24 cellular contexts compared by ENCODE assay signal in the genomic region with DNA sequence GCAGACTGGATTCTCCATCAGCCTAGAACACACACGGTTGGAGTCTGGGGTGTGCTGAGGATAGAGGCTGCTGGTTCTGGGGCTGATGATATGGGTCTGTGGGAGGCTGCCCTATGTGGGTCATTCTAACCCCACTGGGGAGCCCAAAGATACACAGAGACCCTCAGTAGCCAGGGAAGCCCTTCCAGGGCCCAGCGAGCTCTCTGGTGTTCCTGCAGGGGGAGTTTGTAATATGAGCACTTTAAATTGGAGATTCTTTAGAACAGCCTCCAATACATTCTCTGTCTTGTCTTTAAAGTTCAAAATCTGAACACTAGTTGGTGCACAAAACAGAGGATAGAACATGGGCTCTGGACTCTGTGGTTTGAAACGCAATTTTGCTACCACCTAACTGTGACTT. TPM values are rescaled to one million over a fixed set of nuclear protein-coding genes. Genes with fewer than 3 reads are reported as not detected.
"Had no signal": no experiment of that assay in that cellular context is flagged by ENCODE, and none has a peak within 500 bp of the region (broad histone marks: within the 10 kb centered on the region; RNA-seq: fewer than 3 reads in every experiment).

No MANE protein-coding gene starts in this region.

- H3K27me3 Mint-ChIP-seq: activated CD4-positive, alpha-beta T cell treated with anti-CD3 and anti-CD28 coated beads, Interleukin-2, amount 10 ng/mL, durations not matched to agents 24 days and 14 days; activated naive CD4-positive, alpha-beta T cell treated with anti-CD3 and anti-CD28 coated beads, Interleukin-2, amount 10 ng/mL, durations not matched to agents 7 days and 5 days; activated naive CD8-positive, alpha-beta T cell treated with anti-CD3 and anti-CD28 coated beads, Interleukin-2, amount 50 U/mL, for 24 hours; activated T-cell treated with anti-CD3 and anti-CD28 coated beads, Interleukin-2, amount 50 U/mL, for 24 hours; central memory CD8-positive, alpha-beta T cell; naive thymus-derived CD4-positive, alpha-beta T cell; stimulated activated memory B cell treated with anti-CD40 and anti-IgM and Interleukin-4, amounts not matched to agents 10 μg/mL and 1 μg/mL and 100 μg/mL, for 72 hours had no signal

- H3K4me3 Mint-ChIP-seq: activated CD4-positive, alpha-beta T cell treated with anti-CD3 and anti-CD28 coated beads, Interleukin-2, amount 10 ng/mL, durations not matched to agents 24 days and 14 days; activated CD8-positive, alpha-beta T cell treated with anti-CD3 and anti-CD28 coated beads, Interleukin-2, amount 10 ng/mL, durations not matched to agents 7 days and 5 days; activated naive CD4-positive, alpha-beta T cell treated with anti-CD3 and anti-CD28 coated beads, Interleukin-2, amount 10 ng/mL, durations not matched to agents 7 days and 5 days; activated naive CD8-positive, alpha-beta T cell treated with anti-CD3 and anti-CD28 coated beads, Interleukin-2, amount 50 U/mL, for 24 hours; activated T-cell treated with anti-CD3 and anti-CD28 coated beads, Interleukin-2, amount 50 U/mL, for 24 hours; central memory CD8-positive, alpha-beta T cell; naive thymus-derived CD4-positive, alpha-beta T cell; stimulated activated memory B cell treated with anti-CD40 and anti-IgM and Interleukin-4, amounts not matched to agents 10 μg/mL and 1 μg/mL and 100 μg/mL, for 72 hours had no signal

- H3K27me3 ChIP-seq: esophagus muscularis mucosa, hepatocyte, ovary, sigmoid colon, spleen had no signal

- DNase-seq: activated CD4-positive, alpha-beta T cell treated with anti-CD3 and anti-CD28 coated beads, Interleukin-2, amount 10 ng/mL, durations not matched to agents 24 days and 14 days; activated CD8-positive, alpha-beta T cell treated with anti-CD3 and anti-CD28 coated beads, Interleukin-2, amount 10 ng/mL, durations not matched to agents 7 days and 5 days; activated naive CD4-positive, alpha-beta T cell treated with anti-CD3 and anti-CD28 coated beads, Interleukin-2, amount 10 ng/mL, durations not matched to agents 7 days and 5 days; activated naive CD8-positive, alpha-beta T cell treated with anti-CD3 and anti-CD28 coated beads, Interleukin-2, amount 50 U/mL, for 24 hours; activated T-cell treated with anti-CD3 and anti-CD28 coated beads, Interleukin-2, amount 50 U/mL, for 24 hours; anterior cingulate cortex; effector CD4-positive, alpha-beta T cell; left cardiac atrium; mesenchymal stem cell; mucosa of descending colon; naive thymus-derived CD4-positive, alpha-beta T cell; ovary; sigmoid colon; spleen; stimulated activated CD4-positive, alpha-beta T cell treated with anti-CD3 and anti-CD28 coated beads, Interleukin-4, amount 100 ng/mL, for 4 hours had no signal

- H3K9me3 Mint-ChIP-seq: activated CD4-positive, alpha-beta T cell treated with anti-CD3 and anti-CD28 coated beads, Interleukin-2, amount 10 ng/mL, durations not matched to agents 24 days and 14 days; activated naive CD4-positive, alpha-beta T cell treated with anti-CD3 and anti-CD28 coated beads, Interleukin-2, amount 10 ng/mL, durations not matched to agents 7 days and 5 days; activated naive CD8-positive, alpha-beta T cell treated with anti-CD3 and anti-CD28 coated beads, Interleukin-2, amount 50 U/mL, for 24 hours; activated T-cell treated with anti-CD3 and anti-CD28 coated beads, Interleukin-2, amount 50 U/mL, for 24 hours; activated T-helper 2 cell treated with anti-CD3 and anti-CD28 coated beads, Interferon-gamma antibody, Interleukin-2, Interleukin-4, amounts not matched to agents 10 μg/mL and 5 μg/mL and 100 μg/mL, durations not matched to agents 14 hours and 24 hours and 36 hours; central memory CD8-positive, alpha-beta T cell; stimulated activated memory B cell treated with anti-CD40 and anti-IgM and Interleukin-4, amounts not matched to agents 10 μg/mL and 1 μg/mL and 100 μg/mL, for 72 hours had no signal

- H3K4me1 ChIP-seq: sigmoid colon, spleen had no signal

- H3K27ac ChIP-seq: esophagus muscularis mucosa, hepatocyte, ovary, sigmoid colon, spleen had no signal

- H3K4me2 ChIP-seq: hepatocyte had no signal

- H3K27ac Mint-ChIP-seq: activated CD4-positive, alpha-beta T cell treated with anti-CD3 and anti-CD28 coated beads, Interleukin-2, amount 10 ng/mL, durations not matched to agents 24 days and 14 days; activated CD8-positive, alpha-beta T cell treated with anti-CD3 and anti-CD28 coated beads, Interleukin-2, amount 10 ng/mL, durations not matched to agents 7 days and 5 days; activated naive CD4-positive, alpha-beta T cell treated with anti-CD3 and anti-CD28 coated beads, Interleukin-2, amount 10 ng/mL, durations not matched to agents 7 days and 5 days; activated naive CD8-positive, alpha-beta T cell treated with anti-CD3 and anti-CD28 coated beads, Interleukin-2, amount 50 U/mL, for 24 hours; activated T-cell treated with anti-CD3 and anti-CD28 coated beads, Interleukin-2, amount 50 U/mL, for 24 hours; activated T-helper 2 cell treated with anti-CD3 and anti-CD28 coated beads, Interferon-gamma antibody, Interleukin-2, Interleukin-4, amounts not matched to agents 10 μg/mL and 5 μg/mL and 100 μg/mL, durations not matched to agents 14 hours and 24 hours and 36 hours; stimulated activated memory B cell treated with anti-CD40 and anti-IgM and Interleukin-4, amounts not matched to agents 10 μg/mL and 1 μg/mL and 100 μg/mL, for 72 hours had no signal

- H3K4me1 Mint-ChIP-seq: activated naive CD4-positive, alpha-beta T cell treated with anti-CD3 and anti-CD28 coated beads, Interleukin-2, amount 10 ng/mL, durations not matched to agents 7 days and 5 days; central memory CD8-positive, alpha-beta T cell; naive thymus-derived CD4-positive, alpha-beta T cell; stimulated activated memory B cell treated with anti-CD40 and anti-IgM and Interleukin-4, amounts not matched to agents 10 μg/mL and 1 μg/mL and 100 μg/mL, for 72 hours had no signal

- ATAC-seq: activated CD8-positive, alpha-beta T cell treated with anti-CD3 and anti-CD28 coated beads, Interleukin-2, amount 10 ng/mL, durations not matched to agents 7 days and 5 days; activated naive CD8-positive, alpha-beta T cell treated with anti-CD3 and anti-CD28 coated beads, Interleukin-2, amount 50 U/mL, for 24 hours; mucosa of descending colon; naive thymus-derived CD4-positive, alpha-beta T cell; stimulated activated memory B cell treated with anti-CD40 and anti-IgM and Interleukin-4, amounts not matched to agents 10 μg/mL and 1 μg/mL and 100 μg/mL, for 72 hours had no signal

- H3K36me3 ChIP-seq: ovary had no signal

- H3K79me2 ChIP-seq: hepatocyte had no signal

- H3K9me3 ChIP-seq: esophagus muscularis mucosa, mucosa of descending colon, ovary, sigmoid colon, spleen had no signal

- H2AFZ ChIP-seq: hepatocyte had no signal

- H3K4me3 ChIP-seq: esophagus muscularis mucosa, hepatocyte, mucosa of descending colon, ovary, sigmoid colon, spleen had no signal

RNA-seq across cellular contexts. Expression of a gene that starts 2.4 kb away (rescaled TPM):
- total RNA-seq: activated CD4-positive, alpha-beta T cell treated with anti-CD3 and anti-CD28 coated beads, Interleukin-2, amount 10 ng/mL, durations not matched to agents 24 days and 14 days; activated CD8-positive, alpha-beta T cell treated with anti-CD3 and anti-CD28 coated beads, Interleukin-2, amount 10 ng/mL, durations not matched to agents 7 days and 5 days; activated T-helper 2 cell treated with anti-CD3 and anti-CD28 coated beads, Interferon-gamma antibody, Interleukin-2, Interleukin-4, amounts not matched to agents 10 μg/mL and 5 μg/mL and 100 μg/mL, durations not matched to agents 14 hours and 24 hours and 36 hours; endothelial cell of umbilical vein; esophagus muscularis mucosa; hepatocyte; left cardiac atrium; lower leg skin; mucosa of descending colon; naive thymus-derived CD4-positive, alpha-beta T cell; ovary; sigmoid colon; spleen; ureter had no signal
- polyA plus RNA-seq: endothelial cell of umbilical vein; hepatocyte; naive thymus-derived CD4-positive, alpha-beta T cell; ovary; sigmoid colon; spleen; thymus had no signal

RNA-seq across cellular contexts. Expression of a gene that starts 8.7 kb away (rescaled TPM):
- total RNA-seq: activated CD4-positive, alpha-beta T cell treated with anti-CD3 and anti-CD28 coated beads, Interleukin-2, amount 10 ng/mL, durations not matched to agents 24 days and 14 days; activated CD8-positive, alpha-beta T cell treated with anti-CD3 and anti-CD28 coated beads, Interleukin-2, amount 10 ng/mL, durations not matched to agents 7 days and 5 days; endothelial cell of umbilical vein; esophagus muscularis mucosa; hepatocyte; left cardiac atrium; lower leg skin; mucosa of descending colon; spleen had no signal
- polyA plus RNA-seq: endothelial cell of umbilical vein; hepatocyte; naive thymus-derived CD4-positive, alpha-beta T cell; sigmoid colon had no signal
